In genomic region chr17:17972126-17972951, GRCh38 we compare ENCODE assay signal across 1 cellular context.
TF ChIP-seq lines count a peak whose summit lies in the region.

DRC3 (plus strand) TSS chr17:17972862; CDS start chr17:17977599, 4,737 bp downstream.
TOM1L2 (minus strand) TSS chr17:17972400; CDS start chr17:17972313, 87 bp downstream.

TF ChIP-seq in HepG2, 621 proteins besides CTCF, POLR2A, EP300 and RAD21 (continued from another document and continues in another):
- peak; percentile 80; the same call in 1 of the 2 replicates for TF ChIP-seq FOXK1 (CRISPR knock-in tag; IDR thresholded peaks at IDR 0.05; ENCODE audit: borderline replicate concordance, low read depth)
- TF ChIP-seq NFRKB (IDR thresholded peaks at IDR 0.05) = no peak
- TF ChIP-seq TBX3 (IDR thresholded peaks at IDR 0.05; ENCODE audit: borderline replicate concordance) = peak; percentile 89; the same call in 1 of the 2 replicates
- 0 out of 2 replicates have a peak, but pooled peaks have one; percentile 36 for TF ChIP-seq ZSCAN31 (CRISPR knock-in tag; IDR thresholded peaks at IDR 0.05; ENCODE audit: low read depth)
- TF ChIP-seq ASH2L (IDR thresholded peaks at IDR 0.05; ENCODE audit: insufficient read length, low read depth, low read length) = peak; percentile 21
- 0 out of 2 replicates have a peak, but pooled peaks have one; percentile 76 for TF ChIP-seq PCBP1 (IDR thresholded peaks at IDR 0.05; ENCODE audit: borderline replicate concordance, low read depth, low read length)
- TF ChIP-seq NONO (IDR thresholded peaks at IDR 0.05) = no peak
- peak; percentile 44; the same call in 1 of the 2 replicates for TF ChIP-seq NONO (CRISPR knock-in tag; conservative IDR thresholded peaks at IDR 0.05)
- peak; percentile 92 for TF ChIP-seq CREB1 (IDR thresholded peaks at IDR 0.05)
- TF ChIP-seq CREB1 (CRISPR knock-in tag; IDR thresholded peaks at IDR 0.05) = peak; percentile 94
- TF ChIP-seq RBM39 (IDR thresholded peaks at IDR 0.05; ENCODE audit: low read depth, low read length, poor library complexity, severe bottlenecking) = peak; percentile 27
- TF ChIP-seq PHF8 (CRISPR knock-in tag; IDR thresholded peaks at IDR 0.05) = peak; percentile 77
- no peak for TF ChIP-seq ZNF362 (CRISPR knock-in tag; IDR thresholded peaks at IDR 0.05; ENCODE audit: borderline replicate concordance)
- no peak for TF ChIP-seq SETDB1 (CRISPR knock-in tag; IDR thresholded peaks at IDR 0.05; ENCODE audit: borderline replicate concordance)
- TF ChIP-seq BHLHE40 (IDR thresholded peaks at IDR 0.05; ENCODE audit: low read length) = peak; percentile 84
- TF ChIP-seq ZNF670 (CRISPR knock-in tag; IDR thresholded peaks at IDR 0.05; ENCODE audit: borderline replicate concordance) = peak; percentile 26; the same call in 1 of the 2 replicates
- TF ChIP-seq ZNF768 (CRISPR knock-in tag; IDR thresholded peaks at IDR 0.05) = peak; percentile 66; the same call in 1 of the 2 replicates
- no peak for TF ChIP-seq HOXA9 (CRISPR knock-in tag; IDR thresholded peaks at IDR 0.05; ENCODE audit: borderline replicate concordance)
- peak; percentile 51; the same call in 1 of the 2 replicates for TF ChIP-seq NCOR1 (IDR thresholded peaks at IDR 0.05; ENCODE audit: borderline replicate concordance, low read length)
- TF ChIP-seq TOPORS (CRISPR knock-in tag; IDR thresholded peaks at IDR 0.05) = no peak
- no peak for TF ChIP-seq ZNF296 (CRISPR knock-in tag; conservative IDR thresholded peaks at IDR 0.05)
- 0 out of 2 replicates have a peak, but pooled peaks have one; percentile 32 for TF ChIP-seq EEA1 (CRISPR knock-in tag; IDR thresholded peaks at IDR 0.05; ENCODE audit: borderline replicate concordance)
- TF ChIP-seq DMAP1 (CRISPR knock-in tag; IDR thresholded peaks at IDR 0.05) = no peak; the same call in 1 of the 2 replicates
- peak; percentile 90 for TF ChIP-seq RBM22 (optimal IDR thresholded peaks at IDR 0.05; ENCODE audit: low read length)
- TF ChIP-seq ZNF430 (CRISPR knock-in tag; IDR thresholded peaks at IDR 0.05) = 0 out of 2 replicates have a peak, but pooled peaks have one; percentile 48
- TF ChIP-seq ZEB1 (IDR thresholded peaks at IDR 0.05; ENCODE audit: insufficient replicate concordance, low read depth) = no peak
- peak; percentile 67; the same call in 1 of the 2 replicates for TF ChIP-seq TGIF2 (CRISPR knock-in tag; IDR thresholded peaks at IDR 0.05)
- TF ChIP-seq ZNF329 (CRISPR knock-in tag; IDR thresholded peaks at IDR 0.05; ENCODE audit: low read depth) = no peak; the same call in 1 of the 2 replicates
- TF ChIP-seq ZNF580 (CRISPR knock-in tag; IDR thresholded peaks at IDR 0.05; ENCODE audit: borderline replicate concordance, low read depth) = no peak
- no peak for TF ChIP-seq ZNF563 (CRISPR knock-in tag; IDR thresholded peaks at IDR 0.05)
- no peak for TF ChIP-seq ZBTB8A (CRISPR knock-in tag; IDR thresholded peaks at IDR 0.05; ENCODE audit: borderline replicate concordance, low read depth)
- TF ChIP-seq HNRNPLL (IDR thresholded peaks at IDR 0.05; ENCODE audit: low read depth, low read length, poor library complexity, severe bottlenecking) = peak; percentile 67
- TF ChIP-seq ZNF333 (CRISPR knock-in tag; IDR thresholded peaks at IDR 0.05; ENCODE audit: borderline replicate concordance) = no peak
- no peak for TF ChIP-seq RNF219 (CRISPR knock-in tag; IDR thresholded peaks at IDR 0.05)
- TF ChIP-seq PREB (CRISPR knock-in tag; IDR thresholded peaks at IDR 0.05) = no peak
- TF ChIP-seq NBN (conservative IDR thresholded peaks at IDR 0.05) = no peak
- TF ChIP-seq HNRNPK (IDR thresholded peaks at IDR 0.05; ENCODE audit: low read depth, low read length, poor library complexity, severe bottlenecking) = no peak
- TF ChIP-seq SRSF4 (IDR thresholded peaks at IDR 0.05; ENCODE audit: low read depth, low read length, poor library complexity, severe bottlenecking) = no peak
- no peak for TF ChIP-seq KLF13 (CRISPR knock-in tag; IDR thresholded peaks at IDR 0.05)
- TF ChIP-seq SMAD3 (CRISPR knock-in tag; IDR thresholded peaks at IDR 0.05) = no peak
- TF ChIP-seq NFYC (CRISPR knock-in tag; IDR thresholded peaks at IDR 0.05) = peak; percentile 99
- TF ChIP-seq ZNF549 (CRISPR knock-in tag; IDR thresholded peaks at IDR 0.05) = no peak
- TF ChIP-seq ZNF501 (CRISPR knock-in tag; IDR thresholded peaks at IDR 0.05) = no peak; the same call in 1 of the 2 replicates
- TF ChIP-seq TFE3 (CRISPR knock-in tag; IDR thresholded peaks at IDR 0.05) = peak; percentile 89
- TF ChIP-seq DRAP1 (CRISPR knock-in tag; IDR thresholded peaks at IDR 0.05) = no peak
- 0 out of 2 replicates have a peak, but pooled peaks have one; percentile 64 for TF ChIP-seq MTERF4 (CRISPR knock-in tag; IDR thresholded peaks at IDR 0.05)
- no peak for TF ChIP-seq MAFK (conservative IDR thresholded peaks at IDR 0.05 in 1 of 2, IDR thresholded peaks at IDR 0.05 in 1 of 2; ENCODE audit: low read length in 2 of 2)
- TF ChIP-seq ZFP91 (CRISPR knock-in tag; IDR thresholded peaks at IDR 0.05; ENCODE audit: borderline replicate concordance) = peak; percentile 54; the same call in 1 of the 2 replicates
- TF ChIP-seq GZF1 (CRISPR knock-in tag; IDR thresholded peaks at IDR 0.05) = no peak
- no peak for TF ChIP-seq ZNF773 (CRISPR knock-in tag; IDR thresholded peaks at IDR 0.05; ENCODE audit: borderline replicate concordance)
- TF ChIP-seq PAXIP1 (CRISPR knock-in tag; conservative IDR thresholded peaks at IDR 0.05) = peak; percentile 14; the same call in 1 of the 2 replicates
- TF ChIP-seq CEBPB (IDR thresholded peaks at IDR 0.05; ENCODE audit: borderline replicate concordance, low read depth, low read length) = peak; percentile 45; the same call in 1 of the 2 replicates
- TF ChIP-seq DDIT3 (CRISPR knock-in tag; IDR thresholded peaks at IDR 0.05) = no peak
- TF ChIP-seq ZFP36L1 (CRISPR knock-in tag; IDR thresholded peaks at IDR 0.05) = no peak
- TF ChIP-seq ZNF552 (CRISPR knock-in tag; IDR thresholded peaks at IDR 0.05; ENCODE audit: borderline replicate concordance) = no peak
- TF ChIP-seq FOXC1 (CRISPR knock-in tag; IDR thresholded peaks at IDR 0.05; ENCODE audit: borderline replicate concordance) = no peak
- TF ChIP-seq SATB2 (CRISPR knock-in tag; IDR thresholded peaks at IDR 0.05) = no peak
- no peak for TF ChIP-seq E2F2 (CRISPR knock-in tag; IDR thresholded peaks at IDR 0.05; ENCODE audit: borderline replicate concordance)
